Comparison of ENCODE assay signal across 2 cellular contexts in genomic region chr14:99581371-99581770, GRCh38.
TF ChIP-seq lines count a peak whose summit lies in the region.

No MANE protein-coding gene starts in this region.

TF ChIP-seq in IMR-90, 13 proteins besides CTCF, POLR2A, EP300 and RAD21:
- no peak for TF ChIP-seq MAFK (IDR thresholded peaks at IDR 0.05; ENCODE audit: low read depth, low read length)

TF ChIP-seq in H1, 55 proteins besides CTCF, POLR2A, EP300 and RAD21:
- TF ChIP-seq CTBP2 (IDR thresholded peaks at IDR 0.05; ENCODE audit: borderline replicate concordance, insufficient read depth, insufficient read length, low read length), result no peak
- no peak for TF ChIP-seq SIX5 (IDR thresholded peaks at IDR 0.05; ENCODE audit: low read depth, low read length)
- no peak for TF ChIP-seq EZH2 (IDR thresholded peaks at IDR 0.05; ENCODE audit: low read depth, low read length, severe bottlenecking)
- TF ChIP-seq, protein P1, sequence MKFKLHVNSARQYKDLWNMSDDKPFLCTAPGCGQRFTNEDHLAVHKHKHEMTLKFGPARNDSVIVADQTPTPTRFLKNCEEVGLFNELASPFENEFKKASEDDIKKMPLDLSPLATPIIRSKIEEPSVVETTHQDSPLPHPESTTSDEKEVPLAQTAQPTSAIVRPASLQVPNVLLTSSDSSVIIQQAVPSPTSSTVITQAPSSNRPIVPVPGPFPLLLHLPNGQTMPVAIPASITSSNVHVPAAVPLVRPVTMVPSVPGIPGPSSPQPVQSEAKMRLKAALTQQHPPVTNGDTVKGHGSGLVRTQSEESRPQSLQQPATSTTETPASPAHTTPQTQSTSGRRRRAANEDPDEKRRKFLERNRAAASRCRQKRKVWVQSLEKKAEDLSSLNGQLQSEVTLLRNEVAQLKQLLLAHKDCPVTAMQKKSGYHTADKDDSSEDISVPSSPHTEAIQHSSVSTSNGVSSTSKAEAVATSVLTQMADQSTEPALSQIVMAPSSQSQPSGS (IDR thresholded peaks at IDR 0.05; ENCODE audit: low read length), result no peak
- TF ChIP-seq TBP (IDR thresholded peaks at IDR 0.05; ENCODE audit: low read depth, low read length), result no peak
- TF ChIP-seq TAF1 (IDR thresholded peaks at IDR 0.05; ENCODE audit: low read depth, low read length), result no peak
- TF ChIP-seq JUN (IDR thresholded peaks at IDR 0.05; ENCODE audit: low read depth, low read length), result no peak
- no peak for TF ChIP-seq BRCA1 (IDR thresholded peaks at IDR 0.05; ENCODE audit: low read depth, low read length)
- no peak for TF ChIP-seq SAP30 (IDR thresholded peaks at IDR 0.05; ENCODE audit: insufficient read depth, insufficient replicate concordance, low read length)
- TF ChIP-seq CREB1 (IDR thresholded peaks at IDR 0.05), result no peak
- TF ChIP-seq POLR2AphosphoS5 (IDR thresholded peaks at IDR 0.05; ENCODE audit: low read depth, low read length), result no peak
- TF ChIP-seq CBX8 (IDR thresholded peaks at IDR 0.05; ENCODE audit: borderline replicate concordance, low read depth, low read length), result no peak
- no peak for TF ChIP-seq CHD7 (IDR thresholded peaks at IDR 0.05; ENCODE audit: insufficient replicate concordance, low read length)
